9 cellular contexts compared by ENCODE assay signal in the genomic region with DNA sequence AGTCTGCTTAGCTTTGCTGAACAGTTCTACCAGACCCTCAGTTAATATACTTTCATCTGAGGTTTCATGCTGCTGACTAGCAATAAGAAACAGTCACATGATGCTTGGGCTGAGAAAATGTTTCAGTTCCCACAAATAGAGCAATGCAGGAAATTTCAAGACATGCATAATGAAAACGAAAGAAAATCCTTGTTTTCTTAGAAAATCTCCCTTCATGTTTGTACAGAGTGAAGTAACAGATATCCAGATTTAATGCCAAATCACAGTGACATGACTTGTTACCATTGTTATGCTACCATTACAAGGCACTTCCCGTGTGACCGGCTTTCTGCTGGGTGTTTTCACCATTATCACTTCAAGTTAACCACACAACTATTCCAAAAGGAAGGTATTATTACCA.
DNase-seq lines count a peak whose midpoint lies in the region; ATAC-seq and TF ChIP-seq lines count a peak whose summit lies in the region.
"Had no signal": no experiment of that assay in that cellular context is flagged by ENCODE, and none has a peak within 500 bp of the region (broad histone marks: within the 10 kb centered on the region; RNA-seq: fewer than 3 reads in every experiment).

No MANE protein-coding gene starts in this region.

- no peaks in the 10 kb centered on the region for H3K36me3 ChIP-seq in transverse colon

- peaks cover 46% of the 10 kb centered on the region for H3K4me1 Mint-ChIP-seq in activated B cell treated with CpG ODN at 0.5 μM for 24 hours
- H3K4me1 Mint-ChIP-seq in natural killer cell treated with Interleukin-12 subunit alpha and Interleukin-12 subunit beta and Interleukin-15 and Interleukin-18, amount 100 ng/mL, for 72 hours (ENCODE audit: low read depth in 2 of 2) = peaks cover 10 to 19% of the 10 kb centered on the region in 2 donors
- peaks cover 5 to 26% (median 8%) of the 10 kb centered on the region in 4 donors for H3K4me1 Mint-ChIP-seq in naive thymus-derived CD8-positive, alpha-beta T cell

- POLR2A ChIA-PET in activated B cell treated with CpG ODN at 0.5 μM for 24 hours (lab: Charles Lee) = no interaction called here
- POLR2A ChIA-PET in naive thymus-derived CD8-positive, alpha-beta T cell (lab: Charles Lee) = no interaction called here

- no peaks in the 10 kb centered on the region for H3K9me3 Mint-ChIP-seq in activated B cell treated with CpG ODN at 0.5 μM for 24 hours
- peaks cover 5% of the 10 kb centered on the region for H3K9me3 Mint-ChIP-seq in natural killer cell treated with Interleukin-12 subunit alpha and Interleukin-12 subunit beta and Interleukin-15 and Interleukin-18, amount 100 ng/mL, for 72 hours
- no peaks in the 10 kb centered on the region for H3K9me3 Mint-ChIP-seq in naive thymus-derived CD8-positive, alpha-beta T cell

- CTCF ChIA-PET in activated B cell treated with CpG ODN at 0.5 μM for 24 hours (lab: Charles Lee) = no interaction called here

- in situ Hi-C loops in transverse colon (cut with MboI; ENCODE audit: low pct_ligation_motif_present in 1 of 4, low pct_unique_long_range_greater_than_20kb in 1 of 4, low sequenced_read_pairs in 3 of 4) = no loop called here

- no peaks in the 10 kb centered on the region for H3K9me3 ChIP-seq in transverse colon

- TF ChIP-seq CTCF in activated B cell treated with CpG ODN at 0.5 μM for 24 hours (IDR thresholded peaks at IDR 0.05) = no peak
- no peak for TF ChIP-seq CTCF in transverse colon (IDR thresholded peaks at IDR 0.05)

- H3K27ac Mint-ChIP-seq in activated B cell treated with CpG ODN at 0.5 μM for 24 hours = no peak overlapping the region
- H3K27ac Mint-ChIP-seq in natural killer cell treated with Interleukin-12 subunit alpha and Interleukin-12 subunit beta and Interleukin-15 and Interleukin-18, amount 100 ng/mL, for 72 hours = peak overlapping the region in 1 of 2 donors; percentile 51
- no peak overlapping the region for H3K27ac Mint-ChIP-seq in naive thymus-derived CD8-positive, alpha-beta T cell

- intact Hi-C loops in activated B cell treated with CpG ODN at 0.5 μM for 24 hours (cut with micrococcal nuclease) = loop anchor here (1.0 to 10.0 kb wide), 4 partner anchors 308 to 710 kb away; a partner anchor contains a TSS
- intact Hi-C loops in transverse colon (cut with DNase I; ENCODE audit: low total_unique reads) = no loop called here

- H3K27me3 ChIP-seq in transverse colon = no peaks in the 10 kb centered on the region

- H3K27ac ChIP-seq in transverse colon = peak overlapping the region in 2 of 4 donors; percentile 20 to 33
- H3K27ac ChIP-seq: VCaP had no signal

- WGBS in transverse colon (ENCODE audit: low coverage in 1 of 2), 2 donors = 43 to 49% methylated on average over 3 of the region's 3 CpGs

- H3K36me3 Mint-ChIP-seq in activated B cell treated with CpG ODN at 0.5 μM for 24 hours (ENCODE audit: low read depth) = no peaks in the 10 kb centered on the region
- H3K36me3 Mint-ChIP-seq in natural killer cell treated with Interleukin-12 subunit alpha and Interleukin-12 subunit beta and Interleukin-15 and Interleukin-18, amount 100 ng/mL, for 72 hours = no peaks in the 10 kb centered on the region
- no peaks in the 10 kb centered on the region for H3K36me3 Mint-ChIP-seq in naive thymus-derived CD8-positive, alpha-beta T cell

- ATAC-seq in GM18519 (IDR thresholded peaks at IDR 0.05; ENCODE audit: low FRiP score, unreplicated experiment) (peak; percentile 47), HG02623 (IDR thresholded peaks at IDR 0.05; ENCODE audit: unreplicated experiment) (peak; percentile 54), activated B cell treated with CpG ODN at 0.5 μM for 24 hours (ENCODE audit: low read depth) (peak; percentile 29)
- ATAC-seq in natural killer cell treated with Interleukin-12 subunit alpha and Interleukin-12 subunit beta and Interleukin-15 and Interleukin-18, amount 100 ng/mL, for 72 hours = peak; percentile 29 to 74
- ATAC-seq in naive thymus-derived CD8-positive, alpha-beta T cell = no peak

- no peaks in the 10 kb centered on the region for H3K27me3 Mint-ChIP-seq in activated B cell treated with CpG ODN at 0.5 μM for 24 hours
- peaks cover 8 to 27% of the 10 kb centered on the region in 2 donors for H3K27me3 Mint-ChIP-seq in natural killer cell treated with Interleukin-12 subunit alpha and Interleukin-12 subunit beta and Interleukin-15 and Interleukin-18, amount 100 ng/mL, for 72 hours
- peaks cover 0 to 11% (median 3%) of the 10 kb centered on the region in 5 donors for H3K27me3 Mint-ChIP-seq in naive thymus-derived CD8-positive, alpha-beta T cell

- peaks cover 0 to 3% (median 0%) of the 10 kb centered on the region in 4 donors for H3K4me1 ChIP-seq in transverse colon

- TF ChIP-seq EP300 in transverse colon (IDR thresholded peaks at IDR 0.05; ENCODE audit: low read depth) = no peak

- TF ChIP-seq POLR2A in transverse colon (IDR thresholded peaks at IDR 0.05) = no peak

- DNase-seq in activated B cell treated with CpG ODN at 0.5 μM for 24 hours (no peak), transverse colon (no peak), cortex of kidney (lab: John Stamatoyannopoulos, UW) (no peak), COLO668 (lab: John Stamatoyannopoulos, UW; ENCODE audit: unreplicated experiment) (no peak)
- no peak for DNase-seq in natural killer cell treated with Interleukin-12 subunit alpha and Interleukin-12 subunit beta and Interleukin-15 and Interleukin-18, amount 100 ng/mL, for 72 hours (ENCODE audit: low spot score)
- no peak for DNase-seq in naive thymus-derived CD8-positive, alpha-beta T cell

- peak overlapping the region; percentile 5 for H3K4me3 Mint-ChIP-seq in activated B cell treated with CpG ODN at 0.5 μM for 24 hours
- no peak overlapping the region for H3K4me3 Mint-ChIP-seq in natural killer cell treated with Interleukin-12 subunit alpha and Interleukin-12 subunit beta and Interleukin-15 and Interleukin-18, amount 100 ng/mL, for 72 hours
- no peak overlapping the region for H3K4me3 Mint-ChIP-seq in naive thymus-derived CD8-positive, alpha-beta T cell

- H3K4me3 ChIP-seq in transverse colon = no peak overlapping the region

Comparison
In these comparisons a context has a peak if more than half of its experiments do, and no peak if none do; other contexts are left out.
1. ATAC-seq: peak in GM18519 (single experiment), HG02623 (single experiment), activated B cell treated with CpG ODN at 0.5 μM for 24 hours (single experiment) and natural killer cell treated with Interleukin-12 subunit alpha and Interleukin-12 subunit beta and Interleukin-15 and Interleukin-18, amount 100 ng/mL, for 72 hours (2 of 2); none in naive thymus-derived CD8-positive, alpha-beta T cell (0 of 2).